In the genomic region with DNA sequence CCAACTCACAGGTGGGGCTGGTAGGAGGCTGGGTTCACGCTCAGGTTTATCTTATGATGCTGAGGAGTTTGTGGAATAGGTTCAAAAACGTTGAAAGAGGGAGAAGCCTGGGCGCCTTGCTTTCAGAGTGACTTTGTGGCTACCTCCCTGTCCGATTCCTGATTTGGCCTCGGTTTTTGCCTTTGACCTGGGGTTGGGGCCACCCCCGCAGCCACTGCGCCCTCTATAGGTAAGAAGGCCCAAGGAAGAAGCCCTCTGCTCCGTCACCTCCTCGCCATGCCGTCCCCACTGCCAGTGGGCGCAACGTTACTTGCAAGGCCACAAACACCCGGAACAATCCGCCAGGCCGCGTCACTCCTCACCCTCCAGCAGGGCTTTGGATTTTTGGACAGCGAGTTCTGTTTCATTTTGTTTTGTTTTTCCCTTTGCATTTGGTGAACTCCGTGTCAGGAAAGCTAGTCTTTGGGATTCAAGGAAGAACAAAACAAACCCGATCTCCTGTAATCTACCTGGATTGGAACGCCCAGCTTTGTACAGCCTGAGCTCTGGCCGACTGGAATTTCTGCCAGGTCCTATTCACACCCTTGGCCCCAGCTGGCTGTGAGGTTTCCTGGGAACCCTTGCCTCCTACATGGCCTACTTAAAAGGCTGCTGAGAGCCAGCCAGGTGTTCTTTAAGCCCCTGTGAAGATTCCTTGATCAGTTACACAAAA, we compare ENCODE assay signal across 1 cellular context.
TF ChIP-seq lines count a peak whose summit lies in the region.

No MANE protein-coding gene starts in this region.

TF ChIP-seq in K562, 482 proteins besides CTCF, POLR2A, EP300 and RAD21 (continued from another document and continues in another):
- no peak for TF ChIP-seq BRD9 (IDR thresholded peaks at IDR 0.05; ENCODE audit: low read depth, partially characterized antibody)
- no peak for TF ChIP-seq MYC (IDR thresholded peaks at IDR 0.05; ENCODE audit: low read depth, low read length)
- TF ChIP-seq MYC (CRISPR knock-in tag; IDR thresholded peaks at IDR 0.05; ENCODE audit: borderline replicate concordance, low read depth): no peak
- no peak for TF ChIP-seq SLC30A9 (CRISPR knock-in tag; IDR thresholded peaks at IDR 0.05)
- TF ChIP-seq SMAD1 (IDR thresholded peaks at IDR 0.05; ENCODE audit: low read depth, low read length, partially characterized antibody): no peak
- TF ChIP-seq HMGN3 (IDR thresholded peaks at IDR 0.05; ENCODE audit: borderline replicate concordance, extremely low read depth, insufficient read length, low read depth, low read length): no peak
- TF ChIP-seq KLF16 (IDR thresholded peaks at IDR 0.05): no peak
- TF ChIP-seq HMG20A (CRISPR knock-in tag; conservative IDR thresholded peaks at IDR 0.05): no peak
- TF ChIP-seq TARDBP (IDR thresholded peaks at IDR 0.05): peak; percentile 36; the same call in 1 of the 2 replicates
- TF ChIP-seq TAL1 (IDR thresholded peaks at IDR 0.05): no peak
- TF ChIP-seq SIRT6 (IDR thresholded peaks at IDR 0.05; ENCODE audit: low read depth, low read length): no peak
- TF ChIP-seq, protein P1, sequence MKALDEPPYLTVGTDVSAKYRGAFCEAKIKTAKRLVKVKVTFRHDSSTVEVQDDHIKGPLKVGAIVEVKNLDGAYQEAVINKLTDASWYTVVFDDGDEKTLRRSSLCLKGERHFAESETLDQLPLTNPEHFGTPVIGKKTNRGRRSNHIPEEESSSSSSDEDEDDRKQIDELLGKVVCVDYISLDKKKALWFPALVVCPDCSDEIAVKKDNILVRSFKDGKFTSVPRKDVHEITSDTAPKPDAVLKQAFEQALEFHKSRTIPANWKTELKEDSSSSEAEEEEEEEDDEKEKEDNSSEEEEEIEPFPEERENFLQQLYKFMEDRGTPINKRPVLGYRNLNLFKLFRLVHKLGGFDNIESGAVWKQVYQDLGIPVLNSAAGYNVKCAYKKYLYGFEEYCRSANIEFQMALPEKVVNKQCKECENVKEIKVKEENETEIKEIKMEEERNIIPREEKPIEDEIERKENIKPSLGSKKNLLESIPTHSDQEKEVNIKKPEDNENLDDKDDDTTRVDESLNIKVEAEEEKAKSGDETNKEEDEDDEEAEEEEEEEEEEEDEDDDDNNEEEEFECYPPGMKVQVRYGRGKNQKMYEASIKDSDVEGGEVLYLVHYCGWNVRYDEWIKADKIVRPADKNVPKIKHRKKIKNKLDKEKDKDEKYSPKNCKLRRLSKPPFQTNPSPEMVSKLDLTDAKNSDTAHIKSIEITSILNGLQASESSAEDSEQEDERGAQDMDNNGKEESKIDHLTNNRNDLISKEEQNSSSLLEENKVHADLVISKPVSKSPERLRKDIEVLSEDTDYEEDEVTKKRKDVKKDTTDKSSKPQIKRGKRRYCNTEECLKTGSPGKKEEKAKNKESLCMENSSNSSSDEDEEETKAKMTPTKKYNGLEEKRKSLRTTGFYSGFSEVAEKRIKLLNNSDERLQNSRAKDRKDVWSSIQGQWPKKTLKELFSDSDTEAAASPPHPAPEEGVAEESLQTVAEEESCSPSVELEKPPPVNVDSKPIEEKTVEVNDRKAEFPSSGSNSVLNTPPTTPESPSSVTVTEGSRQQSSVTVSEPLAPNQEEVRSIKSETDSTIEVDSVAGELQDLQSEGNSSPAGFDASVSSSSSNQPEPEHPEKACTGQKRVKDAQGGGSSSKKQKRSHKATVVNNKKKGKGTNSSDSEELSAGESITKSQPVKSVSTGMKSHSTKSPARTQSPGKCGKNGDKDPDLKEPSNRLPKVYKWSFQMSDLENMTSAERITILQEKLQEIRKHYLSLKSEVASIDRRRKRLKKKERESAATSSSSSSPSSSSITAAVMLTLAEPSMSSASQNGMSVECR (CRISPR knock-in tag; IDR thresholded peaks at IDR 0.05): no peak
- TF ChIP-seq, protein P2, sequence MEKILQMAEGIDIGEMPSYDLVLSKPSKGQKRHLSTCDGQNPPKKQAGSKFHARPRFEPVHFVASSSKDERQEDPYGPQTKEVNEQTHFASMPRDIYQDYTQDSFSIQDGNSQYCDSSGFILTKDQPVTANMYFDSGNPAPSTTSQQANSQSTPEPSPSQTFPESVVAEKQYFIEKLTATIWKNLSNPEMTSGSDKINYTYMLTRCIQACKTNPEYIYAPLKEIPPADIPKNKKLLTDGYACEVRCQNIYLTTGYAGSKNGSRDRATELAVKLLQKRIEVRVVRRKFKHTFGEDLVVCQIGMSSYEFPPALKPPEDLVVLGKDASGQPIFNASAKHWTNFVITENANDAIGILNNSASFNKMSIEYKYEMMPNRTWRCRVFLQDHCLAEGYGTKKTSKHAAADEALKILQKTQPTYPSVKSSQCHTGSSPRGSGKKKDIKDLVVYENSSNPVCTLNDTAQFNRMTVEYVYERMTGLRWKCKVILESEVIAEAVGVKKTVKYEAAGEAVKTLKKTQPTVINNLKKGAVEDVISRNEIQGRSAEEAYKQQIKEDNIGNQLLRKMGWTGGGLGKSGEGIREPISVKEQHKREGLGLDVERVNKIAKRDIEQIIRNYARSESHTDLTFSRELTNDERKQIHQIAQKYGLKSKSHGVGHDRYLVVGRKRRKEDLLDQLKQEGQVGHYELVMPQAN (IDR thresholded peaks at IDR 0.05; ENCODE audit: borderline replicate concordance): no peak
- no peak for TF ChIP-seq NRF1 (conservative IDR thresholded peaks at IDR 0.05 in 1 of 2, IDR thresholded peaks at IDR 0.05 in 1 of 2)
- no peak for TF ChIP-seq ZNF77 (CRISPR knock-in tag; IDR thresholded peaks at IDR 0.05)
- TF ChIP-seq RBM17 (IDR thresholded peaks at IDR 0.05; ENCODE audit: borderline replicate concordance, low read depth, low read length): no peak
- TF ChIP-seq, protein P3, sequence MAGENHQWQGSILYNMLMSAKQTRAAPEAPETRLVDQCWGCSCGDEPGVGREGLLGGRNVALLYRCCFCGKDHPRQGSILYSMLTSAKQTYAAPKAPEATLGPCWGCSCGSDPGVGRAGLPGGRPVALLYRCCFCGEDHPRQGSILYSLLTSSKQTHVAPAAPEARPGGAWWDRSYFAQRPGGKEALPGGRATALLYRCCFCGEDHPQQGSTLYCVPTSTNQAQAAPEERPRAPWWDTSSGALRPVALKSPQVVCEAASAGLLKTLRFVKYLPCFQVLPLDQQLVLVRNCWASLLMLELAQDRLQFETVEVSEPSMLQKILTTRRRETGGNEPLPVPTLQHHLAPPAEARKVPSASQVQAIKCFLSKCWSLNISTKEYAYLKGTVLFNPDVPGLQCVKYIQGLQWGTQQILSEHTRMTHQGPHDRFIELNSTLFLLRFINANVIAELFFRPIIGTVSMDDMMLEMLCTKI (IDR thresholded peaks at IDR 0.05; ENCODE audit: partially characterized antibody): no peak
- TF ChIP-seq MCM3 (IDR thresholded peaks at IDR 0.05): no peak
- TF ChIP-seq, protein P4, sequence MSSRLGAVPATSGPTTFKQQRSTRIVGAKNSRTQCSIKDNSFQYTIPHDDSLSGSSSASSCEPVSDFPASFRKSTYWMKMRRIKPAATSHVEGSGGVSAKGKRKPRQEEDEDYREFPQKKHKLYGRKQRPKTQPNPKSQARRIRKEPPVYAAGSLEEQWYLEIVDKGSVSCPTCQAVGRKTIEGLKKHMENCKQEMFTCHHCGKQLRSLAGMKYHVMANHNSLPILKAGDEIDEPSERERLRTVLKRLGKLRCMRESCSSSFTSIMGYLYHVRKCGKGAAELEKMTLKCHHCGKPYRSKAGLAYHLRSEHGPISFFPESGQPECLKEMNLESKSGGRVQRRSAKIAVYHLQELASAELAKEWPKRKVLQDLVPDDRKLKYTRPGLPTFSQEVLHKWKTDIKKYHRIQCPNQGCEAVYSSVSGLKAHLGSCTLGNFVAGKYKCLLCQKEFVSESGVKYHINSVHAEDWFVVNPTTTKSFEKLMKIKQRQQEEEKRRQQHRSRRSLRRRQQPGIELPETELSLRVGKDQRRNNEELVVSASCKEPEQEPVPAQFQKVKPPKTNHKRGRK (tag; IDR thresholded peaks at IDR 0.05): no peak
- TF ChIP-seq CHD1 (IDR thresholded peaks at IDR 0.05; ENCODE audit: low read length): no peak
- TF ChIP-seq PHF21A (IDR thresholded peaks at IDR 0.05; ENCODE audit: borderline replicate concordance, low read depth): no peak
- no peak for TF ChIP-seq ZBED1 (IDR thresholded peaks at IDR 0.05)
- no peak for TF ChIP-seq GABPB1 (CRISPR knock-in tag; IDR thresholded peaks at IDR 0.05)
- TF ChIP-seq DACH1 (IDR thresholded peaks at IDR 0.05; ENCODE audit: partially characterized antibody): no peak
- TF ChIP-seq, protein P5, sequence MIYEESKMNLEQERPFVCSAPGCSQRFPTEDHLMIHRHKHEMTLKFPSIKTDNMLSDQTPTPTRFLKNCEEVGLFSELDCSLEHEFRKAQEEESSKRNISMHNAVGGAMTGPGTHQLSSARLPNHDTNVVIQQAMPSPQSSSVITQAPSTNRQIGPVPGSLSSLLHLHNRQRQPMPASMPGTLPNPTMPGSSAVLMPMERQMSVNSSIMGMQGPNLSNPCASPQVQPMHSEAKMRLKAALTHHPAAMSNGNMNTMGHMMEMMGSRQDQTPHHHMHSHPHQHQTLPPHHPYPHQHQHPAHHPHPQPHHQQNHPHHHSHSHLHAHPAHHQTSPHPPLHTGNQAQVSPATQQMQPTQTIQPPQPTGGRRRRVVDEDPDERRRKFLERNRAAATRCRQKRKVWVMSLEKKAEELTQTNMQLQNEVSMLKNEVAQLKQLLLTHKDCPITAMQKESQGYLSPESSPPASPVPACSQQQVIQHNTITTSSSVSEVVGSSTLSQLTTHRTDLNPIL (CRISPR knock-in tag; IDR thresholded peaks at IDR 0.05): no peak
- peak in 1 of 2 experiments; percentile 91; a peak in 1 of 4 replicates for TF ChIP-seq SRF (CRISPR knock-in tag; IDR thresholded peaks at IDR 0.05)
- no peak for TF ChIP-seq PRPF4 (IDR thresholded peaks at IDR 0.05; ENCODE audit: insufficient read depth, low read depth, low read length, poor library complexity, severe bottlenecking)
- TF ChIP-seq TBP (optimal IDR thresholded peaks at IDR 0.05; ENCODE audit: low read depth, low read length): no peak
- no peak for TF ChIP-seq LARP7 (IDR thresholded peaks at IDR 0.05)
- TF ChIP-seq JUND (IDR thresholded peaks at IDR 0.05; ENCODE audit: borderline replicate concordance, low read depth, low read length): no peak
- TF ChIP-seq JUND (tag; IDR thresholded peaks at IDR 0.05; ENCODE audit: borderline replicate concordance, low read depth, low read length): no peak
- TF ChIP-seq NR2C1 (IDR thresholded peaks at IDR 0.05): peak; percentile 83
- peak; percentile 84 for TF ChIP-seq NR2C1 (tag; IDR thresholded peaks at IDR 0.05)
- TF ChIP-seq CXXC5 (CRISPR knock-in tag; IDR thresholded peaks at IDR 0.05): 0 out of 2 replicates have a peak, but pooled peaks have one; percentile 26
- TF ChIP-seq, protein P6, sequence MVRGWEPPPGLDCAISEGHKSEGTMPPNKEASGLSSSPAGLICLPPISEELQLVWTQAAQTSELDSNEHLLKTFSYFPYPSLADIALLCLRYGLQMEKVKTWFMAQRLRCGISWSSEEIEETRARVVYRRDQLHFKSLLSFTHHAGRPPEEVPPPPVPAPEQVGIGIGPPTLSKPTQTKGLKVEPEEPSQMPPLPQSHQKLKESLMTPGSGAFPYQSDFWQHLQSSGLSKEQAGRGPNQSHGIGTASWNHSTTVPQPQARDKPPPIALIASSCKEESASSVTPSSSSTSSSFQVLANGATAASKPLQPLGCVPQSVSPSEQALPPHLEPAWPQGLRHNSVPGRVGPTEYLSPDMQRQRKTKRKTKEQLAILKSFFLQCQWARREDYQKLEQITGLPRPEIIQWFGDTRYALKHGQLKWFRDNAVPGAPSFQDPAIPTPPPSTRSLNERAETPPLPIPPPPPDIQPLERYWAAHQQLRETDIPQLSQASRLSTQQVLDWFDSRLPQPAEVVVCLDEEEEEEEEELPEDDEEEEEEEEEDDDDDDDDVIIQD (CRISPR knock-in tag; IDR thresholded peaks at IDR 0.05): no peak
- no peak for TF ChIP-seq RBBP5 (IDR thresholded peaks at IDR 0.05; ENCODE audit: borderline replicate concordance, insufficient read depth, low read length, poor library complexity, severe bottlenecking)
- no peak for TF ChIP-seq RB1 (IDR thresholded peaks at IDR 0.05; ENCODE audit: low read depth)
- no peak for TF ChIP-seq TEAD4 (IDR thresholded peaks at IDR 0.05; ENCODE audit: low read length)
- no peak for TF ChIP-seq TEAD4 (CRISPR knock-in tag; IDR thresholded peaks at IDR 0.05; ENCODE audit: borderline replicate concordance)
- TF ChIP-seq, protein P7, sequence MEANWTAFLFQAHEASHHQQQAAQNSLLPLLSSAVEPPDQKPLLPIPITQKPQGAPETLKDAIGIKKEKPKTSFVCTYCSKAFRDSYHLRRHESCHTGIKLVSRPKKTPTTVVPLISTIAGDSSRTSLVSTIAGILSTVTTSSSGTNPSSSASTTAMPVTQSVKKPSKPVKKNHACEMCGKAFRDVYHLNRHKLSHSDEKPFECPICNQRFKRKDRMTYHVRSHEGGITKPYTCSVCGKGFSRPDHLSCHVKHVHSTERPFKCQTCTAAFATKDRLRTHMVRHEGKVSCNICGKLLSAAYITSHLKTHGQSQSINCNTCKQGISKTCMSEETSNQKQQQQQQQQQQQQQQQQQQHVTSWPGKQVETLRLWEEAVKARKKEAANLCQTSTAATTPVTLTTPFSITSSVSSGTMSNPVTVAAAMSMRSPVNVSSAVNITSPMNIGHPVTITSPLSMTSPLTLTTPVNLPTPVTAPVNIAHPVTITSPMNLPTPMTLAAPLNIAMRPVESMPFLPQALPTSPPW (CRISPR knock-in tag; IDR thresholded peaks at IDR 0.05): peak; percentile 30; the same call in 1 of the 2 replicates
- no peak for TF ChIP-seq LEF1 (IDR thresholded peaks at IDR 0.05)
- TF ChIP-seq, protein P8, sequence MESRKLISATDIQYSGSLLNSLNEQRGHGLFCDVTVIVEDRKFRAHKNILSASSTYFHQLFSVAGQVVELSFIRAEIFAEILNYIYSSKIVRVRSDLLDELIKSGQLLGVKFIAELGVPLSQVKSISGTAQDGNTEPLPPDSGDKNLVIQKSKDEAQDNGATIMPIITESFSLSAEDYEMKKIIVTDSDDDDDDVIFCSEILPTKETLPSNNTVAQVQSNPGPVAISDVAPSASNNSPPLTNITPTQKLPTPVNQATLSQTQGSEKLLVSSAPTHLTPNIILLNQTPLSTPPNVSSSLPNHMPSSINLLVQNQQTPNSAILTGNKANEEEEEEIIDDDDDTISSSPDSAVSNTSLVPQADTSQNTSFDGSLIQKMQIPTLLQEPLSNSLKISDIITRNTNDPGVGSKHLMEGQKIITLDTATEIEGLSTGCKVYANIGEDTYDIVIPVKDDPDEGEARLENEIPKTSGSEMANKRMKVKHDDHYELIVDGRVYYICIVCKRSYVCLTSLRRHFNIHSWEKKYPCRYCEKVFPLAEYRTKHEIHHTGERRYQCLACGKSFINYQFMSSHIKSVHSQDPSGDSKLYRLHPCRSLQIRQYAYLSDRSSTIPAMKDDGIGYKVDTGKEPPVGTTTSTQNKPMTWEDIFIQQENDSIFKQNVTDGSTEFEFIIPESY (CRISPR knock-in tag; IDR thresholded peaks at IDR 0.05): no peak
- TF ChIP-seq CTBP1 (IDR thresholded peaks at IDR 0.05; ENCODE audit: borderline replicate concordance): peak; percentile 38; the same call in 1 of the 2 replicates
- TF ChIP-seq NR2C2 (CRISPR knock-in tag; IDR thresholded peaks at IDR 0.05): peak; percentile 78
- peak; percentile 87 for TF ChIP-seq NR2C2 (tag; IDR thresholded peaks at IDR 0.05)
- no peak for TF ChIP-seq EHMT2 (IDR thresholded peaks at IDR 0.05)
- no peak for TF ChIP-seq SREBF1 (IDR thresholded peaks at IDR 0.05; ENCODE audit: borderline replicate concordance, low read depth, low read length)
- no peak for TF ChIP-seq MIER1 (IDR thresholded peaks at IDR 0.05; ENCODE audit: low read depth)
- no peak for TF ChIP-seq TAF15 (IDR thresholded peaks at IDR 0.05; ENCODE audit: low read depth, low read length)
- TF ChIP-seq, protein P9, sequence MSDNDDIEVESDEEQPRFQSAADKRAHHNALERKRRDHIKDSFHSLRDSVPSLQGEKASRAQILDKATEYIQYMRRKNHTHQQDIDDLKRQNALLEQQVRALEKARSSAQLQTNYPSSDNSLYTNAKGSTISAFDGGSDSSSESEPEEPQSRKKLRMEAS (CRISPR knock-in tag; IDR thresholded peaks at IDR 0.05): no peak
- no peak for TF ChIP-seq SETDB1 (IDR thresholded peaks at IDR 0.05; ENCODE audit: low read length)
- no peak for TF ChIP-seq ILF3 (IDR thresholded peaks at IDR 0.05; ENCODE audit: borderline replicate concordance)
- no peak for TF ChIP-seq ZNF165 (CRISPR knock-in tag; IDR thresholded peaks at IDR 0.05; ENCODE audit: borderline replicate concordance)
